ENCODE assay signal across 25 cellular contexts in the genomic region with DNA sequence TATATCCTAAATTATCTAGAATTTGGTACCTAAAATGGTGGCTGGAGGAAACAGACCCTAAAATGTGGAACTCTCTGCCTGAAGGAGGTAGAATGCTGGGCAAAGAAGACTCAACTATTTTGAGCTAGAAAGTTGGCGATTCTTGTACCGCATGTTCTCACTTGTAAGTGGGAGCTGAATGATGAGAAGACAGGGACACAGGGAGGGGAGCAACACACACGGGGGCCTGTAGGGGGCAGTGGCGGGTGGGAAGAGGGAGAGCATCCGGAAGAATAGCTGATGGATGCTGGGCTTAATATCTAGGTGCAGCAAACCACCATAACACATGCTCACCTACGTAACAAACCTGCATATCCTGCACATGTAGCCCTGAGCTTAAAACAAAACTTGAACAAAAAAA.
A peak's percentile ranks its signal among the peaks of the same experiment; 100 is the strongest.
DNase-seq lines count a peak whose midpoint lies in the region; ATAC-seq, FAIRE-seq and TF ChIP-seq lines count a peak whose summit lies in the region.
"Had no signal": no experiment of that assay in that cellular context is flagged by ENCODE, and none has a peak within 500 bp of the region (broad histone marks: within the 10 kb centered on the region; RNA-seq: fewer than 3 reads in every experiment).

No MANE protein-coding gene starts in this region.

- no peak overlapping the region for H3K9ac ChIP-seq in H1 (replicated peaks in 1 of 4; ENCODE audit: extremely low read depth in 1 of 4, low read depth in 3 of 4, low read length in 3 of 4)
- H3K9ac ChIP-seq in smooth muscle cell (ENCODE audit: low read depth) = no peak overlapping the region

- H2AK5ac ChIP-seq in H1 (ENCODE audit: low read depth, low read length) = no peak overlapping the region

- TF ChIP-seq POLR2A in NB4 (IDR thresholded peaks at IDR 0.05; ENCODE audit: extremely low read depth, insufficient read length) (no peak), H1 (IDR thresholded peaks at IDR 0.05; ENCODE audit: control extremely low read depth in 1 of 2, low read depth in 2 of 2, low read length in 2 of 2) (no peak)

- no peak overlapping the region for H4K91ac ChIP-seq in H1 (replicated peaks; ENCODE audit: insufficient read length, low read length)

- no peaks in the 10 kb centered on the region for H3K79me2 ChIP-seq in H1 (ENCODE audit: control insufficient read depth in 1 of 2, insufficient read depth in 2 of 2, low read length in 2 of 2)
- H3K79me2 ChIP-seq in smooth muscle cell (ENCODE audit: low read depth) = no peaks in the 10 kb centered on the region

- H3K4me3 ChIP-seq in NB4 (ENCODE audit: low read depth, low read length) (no peak overlapping the region), H1 (ENCODE audit: extremely low read depth in 1 of 4, insufficient read depth in 2 of 4, low read depth in 3 of 4, low read length in 4 of 4) (no peak overlapping the region), smooth muscle cell (no peak overlapping the region)
- H3K4me3 ChIP-seq: body of pancreas, pancreas, sigmoid colon had no signal

- no peak overlapping the region for H2BK15ac ChIP-seq in H1 (ENCODE audit: low read length)

- no peak overlapping the region for H3K4ac ChIP-seq in H1 (replicated peaks; ENCODE audit: insufficient read length, low read depth, low read length)

- H3K79me1 ChIP-seq in H1 (ENCODE audit: low read depth, low read length) = peaks cover 3% of the 10 kb centered on the region; the same call in 1 of the 2 replicates

- H3K56ac ChIP-seq in H1 (replicated peaks; ENCODE audit: insufficient read length, low read depth, low read length) = no peak overlapping the region

- no peaks in the 10 kb centered on the region for H3F3A ChIP-seq in smooth muscle cell (ENCODE audit: low read depth)

- POLR2A ChIA-PET in H1 (lab: Charles Lee; ENCODE audit: partially characterized antibody) = no interaction called here

- no peak overlapping the region for H2BK12ac ChIP-seq in H1 (ENCODE audit: low read depth, low read length)

- no peak overlapping the region for H2BK20ac ChIP-seq in H1 (ENCODE audit: low read length)

- peak; percentile 45 for TF ChIP-seq CTCF in NB4 (IDR thresholded peaks at IDR 0.05; ENCODE audit: low read depth, low read length)
- TF ChIP-seq CTCF in H1 (IDR thresholded peaks at IDR 0.05; ENCODE audit: control extremely low read depth in 1 of 3, insufficient read depth in 1 of 3, low read depth in 1 of 3, low read length in 3 of 3) = peak; percentile 63 to 90 (median 83)
- peak; percentile 8 for TF ChIP-seq CTCF in smooth muscle cell (IDR thresholded peaks at IDR 0.05; ENCODE audit: borderline replicate concordance, insufficient read depth, poor library complexity, severe bottlenecking)

- H3K23ac ChIP-seq in H1 (ENCODE audit: insufficient read length) = no peak overlapping the region

- H3K4me2 ChIP-seq in H1 (ENCODE audit: insufficient read depth in 1 of 2, low read depth in 2 of 2, low read length in 2 of 2) = no peak overlapping the region
- H3K4me2 ChIP-seq in smooth muscle cell = no peak overlapping the region

- no peak overlapping the region for H3K14ac ChIP-seq in H1 (ENCODE audit: insufficient read length)

- no peaks in the 10 kb centered on the region; the same call in 1 of the 2 replicates for H3K23me2 ChIP-seq in H1 (ENCODE audit: low read depth, low read length)

- H3K9me3 ChIP-seq in H1 (ENCODE audit: insufficient read depth in 2 of 2, low read depth in 1 of 2, low read length in 1 of 2) = peaks cover 3 to 19% of the 10 kb centered on the region in 2 experiments; a peak in 3 of 4 replicates
- peaks cover 4% of the 10 kb centered on the region for H3K9me3 ChIP-seq in smooth muscle cell (replicated peaks; ENCODE audit: low read depth)
- H3K9me3 ChIP-seq: body of pancreas had no signal

- no peak for TF ChIP-seq EP300 in H1 (IDR thresholded peaks at IDR 0.05; ENCODE audit: borderline replicate concordance in 1 of 2, low read depth in 2 of 2, low read length in 2 of 2)

- H2BK120ac ChIP-seq in H1 (replicated peaks; ENCODE audit: low read depth, low read length) = no peak overlapping the region

- H3K18ac ChIP-seq in H1 (ENCODE audit: extremely low read depth, low read length) = no peak overlapping the region

- H2AFZ ChIP-seq in H1 (ENCODE audit: low read length) (no peak overlapping the region), smooth muscle cell (ENCODE audit: low read depth) (no peak overlapping the region)

- H4K20me1 ChIP-seq in H1 (replicated peaks in 1 of 2; ENCODE audit: control insufficient read depth in 1 of 2, insufficient read depth in 2 of 2, low read length in 2 of 2) (no peaks in the 10 kb centered on the region), smooth muscle cell (ENCODE audit: low read depth) (no peaks in the 10 kb centered on the region)

- H4K8ac ChIP-seq in H1 (ENCODE audit: extremely low read depth, insufficient read depth, low read length) = no peak overlapping the region

- DNase-seq in DMS 273 (lab: John Stamatoyannopoulos, UW; ENCODE audit: unreplicated experiment) (peak; percentile 45), DMS 273 treated with DMSO at 0.1 percent for 48 hours (lab: John Stamatoyannopoulos, UW) (no peak), NB4 (ENCODE audit: low read depth) (peak; percentile 19), H1 (ENCODE audit: low read depth in 1 of 2, low spot score in 2 of 2) (peak in 1 of 2 experiments; percentile 89), smooth muscle cell (lab: John Stamatoyannopoulos, UW; ENCODE audit: unreplicated experiment) (no peak), 8988T (no peak)
- DNase-seq: activated CD4-positive, CD25-positive, alpha-beta regulatory T cell treated with anti-CD3 and anti-CD28 coated beads, Interleukin-2, amount 50 U/mL, for 72 hours; activated T-cell treated with anti-CD3 and anti-CD28 coated beads, Interleukin-2, amount 50 U/mL, for 72 hours; body of pancreas; Calu3; cortex of kidney; GDM1; kidney glomerular epithelial cell; naive thymus-derived CD4-positive, alpha-beta T cell; NCI-H1436 treated with DMSO at 0.1 percent for 48 hours; NCI-H774; pancreas; sigmoid colon; stimulated activated naive CD8-positive, alpha-beta T cell treated with anti-CD3 and anti-CD28 coated beads, Interleukin-15, Interleukin-2, amounts not matched to agents 100 U/mL and 50 U/mL, for 24 hours; trophoblast cell had no signal

- WGBS in H1 (ENCODE audit: extremely low coverage in 1 of 2, insufficient coverage in 1 of 2, insufficient read length in 1 of 2, insufficient replicate concordance in 2 of 2, low coverage in 1 of 2, low lambda C conversion rate in 2 of 2, missing lambda C conversion rate in 1 of 2), 2 experiments = 49% methylated on average over 6 of the region's 6 CpGs; no CpG with 5 or more reads in 1 of the 2 experiments
- WGBS in smooth muscle cell (ENCODE audit: low lambda C conversion rate) = 57% methylated on average over 6 of the region's 6 CpGs

- no peak overlapping the region for H2BK5ac ChIP-seq in H1 (ENCODE audit: low read depth, low read length)

- H3K27me3 ChIP-seq in H1 (replicated peaks in 1 of 4; ENCODE audit: control insufficient read depth in 3 of 4, extremely low read depth in 1 of 4, insufficient read depth in 3 of 4, low read length in 3 of 4) (no peaks in the 10 kb centered on the region), smooth muscle cell (ENCODE audit: low read depth) (no peaks in the 10 kb centered on the region)
- H3K27me3 ChIP-seq: body of pancreas, pancreas, sigmoid colon had no signal

- H4K5ac ChIP-seq in H1 (ENCODE audit: insufficient read length, low read depth, low read length) = no peak overlapping the region

- H3K27ac ChIP-seq in H1 (ENCODE audit: low read depth, low read length) (no peak overlapping the region), smooth muscle cell (ENCODE audit: low read depth) (no peak overlapping the region)
- H3K27ac ChIP-seq: body of pancreas, pancreas, sigmoid colon had no signal

- no peaks in the 10 kb centered on the region; a peak in 1 of 8 replicates for H3K36me3 ChIP-seq in H1 (ENCODE audit: control insufficient read depth in 2 of 4, insufficient read depth in 4 of 4, low read length in 3 of 4)
- H3K36me3 ChIP-seq in smooth muscle cell (ENCODE audit: low read depth) = no peaks in the 10 kb centered on the region
- H3K36me3 ChIP-seq: pancreas, sigmoid colon had no signal

- peak; percentile 48 for FAIRE-seq in H1 (lab: Jason Lieb, UNC)
- FAIRE-seq: endothelial cell of umbilical vein, frontal cortex, pancreas, RCC 7860 had no signal

- CTCF ChIA-PET in H1 (lab: Charles Lee; ENCODE audit: partially characterized antibody) = interaction anchor here (0.5 to 3.6 kb wide), 24 partner anchors 9 to 368 kb away, joined by 3 to 29 read pairs (median 4); no protein-coding TSS in a partner anchor

- peak; percentile 75 to 80 for TF ChIP-seq RAD21 in H1 (IDR thresholded peaks at IDR 0.05 in 1 of 2, conservative IDR thresholded peaks at IDR 0.05 in 1 of 2; ENCODE audit: low read depth in 2 of 2, low read length in 2 of 2)

- no peak for ATAC-seq in HG03108 (IDR thresholded peaks at IDR 0.05; ENCODE audit: unreplicated experiment)
- ATAC-seq in GM21367 (IDR thresholded peaks at IDR 0.05; ENCODE audit: unreplicated experiment) = no peak
- ATAC-seq: activated T-cell treated with anti-CD3 and anti-CD28 coated beads, Interleukin-2, amount 50 U/mL, for 72 hours; body of pancreas; naive thymus-derived CD4-positive, alpha-beta T cell; pancreas; stimulated activated naive CD8-positive, alpha-beta T cell treated with anti-CD3 and anti-CD28 coated beads, Interleukin-15, Interleukin-2, amounts not matched to agents 100 U/mL and 50 U/mL, for 24 hours had no signal

- H3K4me1 ChIP-seq in H1 (replicated peaks in 1 of 4; ENCODE audit: control insufficient read depth in 3 of 4, insufficient read depth in 4 of 4, low read length in 3 of 4) (no peaks in the 10 kb centered on the region), smooth muscle cell (ENCODE audit: low read depth) (no peaks in the 10 kb centered on the region)
- H3K4me1 ChIP-seq: body of pancreas, pancreas, sigmoid colon had no signal

TF ChIP-seq in H1, 55 proteins besides CTCF, POLR2A, EP300 and RAD21:
- TF ChIP-seq JUND (IDR thresholded peaks at IDR 0.05; ENCODE audit: low read length) = no peak
- TF ChIP-seq EZH2 (IDR thresholded peaks at IDR 0.05; ENCODE audit: low read depth, low read length, severe bottlenecking) = no peak

Comparison
In these comparisons a context has a peak if more than half of its experiments do, and no peak if none do; other contexts are left out.
1. DNase-seq: peak in DMS 273 (single experiment) and NB4 (single experiment); none in DMS 273 treated with DMSO at 0.1 percent for 48 hours (single experiment), smooth muscle cell (single experiment) and 8988T (single experiment).
2. CTCF ChIP-seq: peak in every context shown above with its lines; median percentile 83 in H1; 45 in NB4; 8 in smooth muscle cell.